1 cellular context compared by ENCODE assay signal in genomic region chr4:75654905-75655304, GRCh38.
TF ChIP-seq lines count a peak whose summit lies in the region.

No MANE protein-coding gene starts in this region.

TF ChIP-seq in GM23338, 12 proteins besides CTCF, POLR2A, EP300 and RAD21:
- TF ChIP-seq CREB1 (CRISPR knock-in tag; IDR thresholded peaks at IDR 0.05; ENCODE audit: low read depth) = no peak
